ENCODE assay signal across 12 cellular contexts in genomic region chr10:102813734-102814455, GRCh38. TPM values are rescaled to one million over a fixed set of nuclear protein-coding genes. Genes with fewer than 3 reads are reported as not detected.
A peak's percentile ranks its signal among the peaks of the same experiment; 100 is the strongest.
DNase-seq lines count a peak whose midpoint lies in the region; TF ChIP-seq lines count a peak whose summit lies in the region.
"Had no signal": no experiment of that assay in that cellular context is flagged by ENCODE, and none has a peak within 500 bp of the region (broad histone marks: within the 10 kb centered on the region; RNA-seq: fewer than 3 reads in every experiment).

No MANE protein-coding gene starts in this region.

- TF ChIP-seq CTCF in AG04450 (IDR thresholded peaks at IDR 0.05; ENCODE audit: low read depth, low read length): no peak
- no peak for TF ChIP-seq CTCF in Peyer's patch (IDR thresholded peaks at IDR 0.05)
- TF ChIP-seq CTCF in fibroblast of the aortic adventitia (IDR thresholded peaks at IDR 0.05; ENCODE audit: insufficient read depth, low read length): no peak
- no peak for TF ChIP-seq CTCF in osteoblast (IDR thresholded peaks at IDR 0.05; ENCODE audit: extremely low read depth, low read depth, low read length)
- TF ChIP-seq CTCF in glutamatergic neuron (IDR thresholded peaks at IDR 0.05; ENCODE audit: partially characterized antibody, unreplicated experiment): no peak

- peaks cover 3% of the 10 kb centered on the region for H3K79me2 ChIP-seq in osteoblast (ENCODE audit: insufficient read depth, low read length)

- H3K4me3 Mint-ChIP-seq in glutamatergic neuron (ENCODE audit: unreplicated experiment): no peak overlapping the region
- H3K4me3 Mint-ChIP-seq: CD8-positive, alpha-beta memory T cell had no signal

- H3K27ac ChIP-seq in AG04450 (ENCODE audit: low read depth, low read length) (peak overlapping the region; percentile 31), Peyer's patch (peak overlapping the region in 3 of 4 donors; percentile 67 to 89 (median 83)), osteoblast (ENCODE audit: low read depth, low read length) (peak overlapping the region; percentile 94)

- TF ChIP-seq POLR2A in Peyer's patch (IDR thresholded peaks at IDR 0.05): no peak

- CTCF ChIA-PET in AG04450 (lab: Charles Lee): interaction anchor here (1.4 kb wide), 1 partner anchor 61 kb away, joined by 3 read pairs; no protein-coding TSS in a partner anchor

- H3K9me3 ChIP-seq in AG04450 (ENCODE audit: control insufficient read depth, insufficient read depth, low read length) (no peaks in the 10 kb centered on the region; the same call in 1 of the 2 replicates), Peyer's patch (no peaks in the 10 kb centered on the region), osteoblast (ENCODE audit: low read depth, low read length) (no peaks in the 10 kb centered on the region)
- H3K9me3 ChIP-seq: pancreas had no signal

- H3K9me3 Mint-ChIP-seq in glutamatergic neuron (ENCODE audit: unreplicated experiment): peaks cover 5% of the 10 kb centered on the region
- H3K9me3 Mint-ChIP-seq: activated T-helper 2 cell treated with anti-CD3 and anti-CD28 coated beads, Interferon-gamma antibody, Interleukin-2, Interleukin-4, amounts not matched to agents 10 μg/mL and 5 μg/mL and 100 μg/mL, durations not matched to agents 14 hours and 24 hours and 36 hours; CD8-positive, alpha-beta memory T cell had no signal

- H3K4me1 ChIP-seq in Peyer's patch (peaks cover 3 to 38% (median 6%) of the 10 kb centered on the region in 4 donors), osteoblast (ENCODE audit: insufficient read depth, low read length) (peaks cover 31% of the 10 kb centered on the region)

- H3K27me3 Mint-ChIP-seq in glutamatergic neuron (ENCODE audit: unreplicated experiment): no peaks in the 10 kb centered on the region
- H3K27me3 Mint-ChIP-seq: CD8-positive, alpha-beta memory T cell had no signal

- H3K27me3 ChIP-seq in AG04450 (ENCODE audit: control insufficient read depth, insufficient read depth, low read length) (no peaks in the 10 kb centered on the region), Peyer's patch (no peaks in the 10 kb centered on the region), osteoblast (ENCODE audit: insufficient read depth, low read length) (no peaks in the 10 kb centered on the region)
- H3K27me3 ChIP-seq: pancreas had no signal

- no peak overlapping the region for H3K27ac Mint-ChIP-seq in glutamatergic neuron (ENCODE audit: unreplicated experiment)

- H3K4me3 ChIP-seq in AG04450 (ENCODE audit: low read depth, low read length) (no peak overlapping the region), Peyer's patch (no peak overlapping the region), fibroblast of the aortic adventitia (ENCODE audit: low read depth, low read length) (no peak overlapping the region), osteoblast (ENCODE audit: insufficient read depth, low read length) (no peak overlapping the region)
- H3K4me3 ChIP-seq: pancreas had no signal

- H2AFZ ChIP-seq in osteoblast (ENCODE audit: low read length): no peak overlapping the region

- peaks cover 2% of the 10 kb centered on the region for H4K20me1 ChIP-seq in osteoblast (ENCODE audit: insufficient read depth, low read length)

- H3K4me1 Mint-ChIP-seq in glutamatergic neuron (ENCODE audit: low read depth, unreplicated experiment): peaks cover 2% of the 10 kb centered on the region

- DNase-seq in AG04450 (ENCODE audit: low read depth, low spot score) (no peak), Peyer's patch (peak in 2 of 3 donors; percentile 80 to 87), fibroblast of the aortic adventitia (ENCODE audit: low read depth) (peak; percentile 89), osteoblast (ENCODE audit: insufficient read length, low spot score, missing footprints) (no peak), glutamatergic neuron (no peak), NCI-H1092 (lab: John Stamatoyannopoulos, UW) (no peak), RKO (ENCODE audit: low spot score) (no peak)
- no peak for DNase-seq in NK-92 treated with Interleukin-12 subunit alpha and Interleukin-12 subunit beta, amount 100 ng/mL, for 24 hours (lab: John Stamatoyannopoulos, UW)
- DNase-seq: CD8-positive, alpha-beta memory T cell; pancreas; SW 1271 had no signal

- H3K36me3 Mint-ChIP-seq in glutamatergic neuron (ENCODE audit: unreplicated experiment): no peaks in the 10 kb centered on the region

- H3K36me3 ChIP-seq in Peyer's patch (peaks cover 0 to 41% (median 0%) of the 10 kb centered on the region in 3 donors), osteoblast (ENCODE audit: insufficient read depth, low read length) (peaks cover 46% of the 10 kb centered on the region)

- H3K4me2 ChIP-seq in osteoblast (ENCODE audit: insufficient read depth, low read length): no peak overlapping the region

- POLR2A ChIA-PET in AG04450 (lab: Yijun Ruan, JAX): no interaction called here

RNA-seq across cellular contexts. Expression of gene CYP17A1, which starts 23.3 kb away (rescaled TPM):
- not detected in 2 replicates for polyA plus RNA-seq in AG04450 (2011; rRNA removed)
- not detected in 2 replicates for polyA minus RNA-seq in AG04450 (2011; rRNA and poly(A)+ RNA removed)
- total RNA-seq in Peyer's patch: not detected
- total RNA-seq in fibroblast of the aortic adventitia (ENCODE audit: low replicate concordance): not detected in 2 replicates
- under 0.01 TPM in 1 of 2 replicates, not detected in the other for total RNA-seq in osteoblast
- not detected for total RNA-seq in glutamatergic neuron (ENCODE audit: unreplicated experiment)
- total RNA-seq: activated T-helper 2 cell treated with anti-CD3 and anti-CD28 coated beads, Interferon-gamma antibody, Interleukin-2, Interleukin-4, amounts not matched to agents 10 μg/mL and 5 μg/mL and 100 μg/mL, durations not matched to agents 14 hours and 24 hours and 36 hours; CD8-positive, alpha-beta memory T cell had no signal

RNA-seq across cellular contexts. Expression of gene BORCS7, which starts 40.2 kb away (rescaled TPM):
- 21.0 and 31.1 TPM in 2 replicates for polyA plus RNA-seq in AG04450 (2011; rRNA removed)
- 7.1 and 9.7 TPM in 2 replicates for polyA minus RNA-seq in AG04450 (2011; rRNA and poly(A)+ RNA removed)
- total RNA-seq in Peyer's patch (10 to 100 TPM; 19.6 to 51.2 (median 37.1) TPM), fibroblast of the aortic adventitia (ENCODE audit: low replicate concordance) (12.2 and 23.9 TPM in 2 replicates), osteoblast (29.3 and 34.5 TPM in 2 replicates), glutamatergic neuron (ENCODE audit: unreplicated experiment) (9.2 TPM)

RNA-seq across cellular contexts. Expression of gene AS3MT, which starts 55.4 kb away (rescaled TPM):
- polyA plus RNA-seq in AG04450 (2011; rRNA removed): 4.0 and 6.7 TPM in 2 replicates
- 0.74 and 1.4 TPM in 2 replicates for polyA minus RNA-seq in AG04450 (2011; rRNA and poly(A)+ RNA removed)
- 1 to 10 TPM in 2 of 4 donors, not detected in 2; 3.6 to 5.8 TPM for total RNA-seq in Peyer's patch
- 2.9 and 7.0 TPM in 2 replicates for total RNA-seq in fibroblast of the aortic adventitia (ENCODE audit: low replicate concordance)
- total RNA-seq in osteoblast: 6.2 and 8.0 TPM in 2 replicates
- total RNA-seq in glutamatergic neuron (ENCODE audit: unreplicated experiment): 8.3 TPM
- polyA plus RNA-seq: CD8-positive, alpha-beta memory T cell had no signal

Comparison
In these comparisons a context has a peak if more than half of its experiments do, and no peak if none do; other contexts are left out.
1. DNase-seq: peak in Peyer's patch (2 of 3) and fibroblast of the aortic adventitia (single experiment); none in AG04450 (single experiment), osteoblast (single experiment), glutamatergic neuron (single experiment), NCI-H1092 (single experiment), RKO (single experiment) and NK-92 treated with Interleukin-12 subunit alpha and Interleukin-12 subunit beta, amount 100 ng/mL, for 24 hours (single experiment).
2. H3K27ac ChIP-seq: peak in every context shown above with its lines; median percentile 94 in osteoblast; 83 in Peyer's patch; 31 in AG04450.